In genomic region chr17:81805707-81806460, GRCh38 we compare ENCODE assay signal across 1 cellular context.
TF ChIP-seq lines count a peak whose summit lies in the region.

No MANE protein-coding gene starts in this region.

TF ChIP-seq in H1, 55 proteins besides CTCF, POLR2A, EP300 and RAD21:
- TF ChIP-seq, protein P1, sequence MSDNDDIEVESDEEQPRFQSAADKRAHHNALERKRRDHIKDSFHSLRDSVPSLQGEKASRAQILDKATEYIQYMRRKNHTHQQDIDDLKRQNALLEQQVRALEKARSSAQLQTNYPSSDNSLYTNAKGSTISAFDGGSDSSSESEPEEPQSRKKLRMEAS (IDR thresholded peaks at IDR 0.05), result no peak
- no peak for TF ChIP-seq ZNF274 (IDR thresholded peaks at IDR 0.05; ENCODE audit: borderline replicate concordance, extremely low read depth, low read length)
- TF ChIP-seq, protein P2, sequence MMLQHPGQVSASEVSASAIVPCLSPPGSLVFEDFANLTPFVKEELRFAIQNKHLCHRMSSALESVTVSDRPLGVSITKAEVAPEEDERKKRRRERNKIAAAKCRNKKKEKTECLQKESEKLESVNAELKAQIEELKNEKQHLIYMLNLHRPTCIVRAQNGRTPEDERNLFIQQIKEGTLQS (IDR thresholded peaks at IDR 0.05; ENCODE audit: insufficient read depth, low read depth, low read length), result no peak
- no peak for TF ChIP-seq CTBP2 (IDR thresholded peaks at IDR 0.05; ENCODE audit: borderline replicate concordance, insufficient read depth, insufficient read length, low read length)
